15 cellular contexts compared by ENCODE assay signal in genomic region chr11:94100253-94100652, GRCh38.
DNase-seq lines count a peak whose midpoint lies in the region; ATAC-seq and TF ChIP-seq lines count a peak whose summit lies in the region.
"Had no signal": no experiment of that assay in that cellular context is flagged by ENCODE, and none has a peak within 500 bp of the region (broad histone marks: within the 10 kb centered on the region; RNA-seq: fewer than 3 reads in every experiment).

No MANE protein-coding gene starts in this region.

- no peak overlapping the region for H3K4me3 ChIP-seq in epithelial cell of esophagus (ENCODE audit: low read length)
- H3K4me3 ChIP-seq: GM23248 had no signal

- DNase-seq in DMS53 treated with DMSO at 0.1 percent for 48 hours (lab: John Stamatoyannopoulos, UW; ENCODE audit: unreplicated experiment) (peak; percentile 86), NCI-H2029 (lab: John Stamatoyannopoulos, UW) (peak; percentile 94), NCI-H69 (lab: John Stamatoyannopoulos, UW) (peak; percentile 27), epithelial cell of esophagus (ENCODE audit: low read depth) (peak; percentile 74), DMS 273 treated with DMSO at 0.1 percent for 48 hours (lab: John Stamatoyannopoulos, UW) (no peak), HCEC 1CT (no peak), HUDEP-2 (lab: John Stamatoyannopoulos, UW; ENCODE audit: unreplicated experiment in 76 of 76) (no peak)
- DNase-seq: Caco-2, GM23248, KBM-7, NCI-H1048, NCI-H2081 treated with DMSO at 0.1 percent for 48 hours, NCI-H446 treated with DMSO at 0.1 percent for 48 hours, OCI-M1 had no signal

- no peak for ATAC-seq in GM18502 (IDR thresholded peaks at IDR 0.05; ENCODE audit: poor library complexity, unreplicated experiment)

- no peak for TF ChIP-seq CTCF in epithelial cell of esophagus (IDR thresholded peaks at IDR 0.05; ENCODE audit: insufficient read depth, low read depth, low read length, missing control alignments)

Comparison
In these comparisons a context has a peak if more than half of its experiments do, and no peak if none do; other contexts are left out.
1. DNase-seq: peak in DMS53 treated with DMSO at 0.1 percent for 48 hours (single experiment), NCI-H2029 (single experiment), NCI-H69 (single experiment) and epithelial cell of esophagus (single experiment); none in DMS 273 treated with DMSO at 0.1 percent for 48 hours (single experiment), HCEC 1CT (single experiment) and HUDEP-2 (0 of 76).